Comparison of ENCODE assay signal across 8 cellular contexts in the genomic region with DNA sequence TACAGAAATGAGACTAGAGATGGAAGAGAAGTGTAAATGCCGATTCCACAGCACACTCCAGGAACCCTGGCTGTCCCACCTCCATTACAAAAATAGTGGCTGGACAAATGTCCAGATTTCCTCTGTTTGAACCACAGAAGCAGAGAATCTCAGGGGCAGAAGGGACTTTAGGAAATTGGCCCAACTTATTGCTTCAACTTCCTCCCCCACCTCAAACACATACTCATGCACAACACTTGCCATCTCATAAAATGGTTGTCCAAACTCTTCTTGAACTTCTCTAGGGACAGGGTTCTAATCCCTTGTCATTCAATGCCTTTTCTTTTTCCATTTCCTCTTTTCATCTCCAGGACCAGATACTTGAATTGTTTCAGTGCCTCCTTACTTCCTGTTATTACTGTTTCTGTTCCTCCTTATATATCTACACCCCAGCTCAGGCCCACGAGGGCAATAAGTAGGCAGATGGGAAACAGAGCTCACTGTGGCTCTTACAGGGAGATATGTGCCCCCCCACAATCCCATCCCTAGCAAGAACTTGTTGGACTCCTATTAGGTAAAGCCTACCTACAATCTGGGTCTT. TPM values are rescaled to one million over a fixed set of nuclear protein-coding genes. Genes with fewer than 3 reads are reported as not detected.
DNase-seq lines count a peak whose midpoint lies in the region; ATAC-seq and TF ChIP-seq lines count a peak whose summit lies in the region.

No MANE protein-coding gene starts in this region.

- H3K36me3 ChIP-seq in transverse colon, result no peaks in the 10 kb centered on the region

- H3K27ac ChIP-seq in transverse colon, result peak overlapping the region; percentile 70 to 76 (median 72)

- DNase-seq in OCI-M1 (lab: John Stamatoyannopoulos, UW) (peak; percentile 82), Right ventricle myocardium superior (no peak), transverse colon (no peak), amniotic stem cell (lab: John Stamatoyannopoulos, UW) (no peak), NCI-H1092 treated with DMSO at 0.1 percent for 48 hours (lab: John Stamatoyannopoulos, UW) (no peak)
- DNase-seq in activated CD4-positive, alpha-beta T cell treated with anti-CD3 and anti-CD28 coated beads, Interleukin-2, amount 50 U/mL, for 1 hour, result no peak

- no peaks in the 10 kb centered on the region for H3K27me3 ChIP-seq in transverse colon

- no peak for TF ChIP-seq POLR2A in transverse colon (IDR thresholded peaks at IDR 0.05)

- ATAC-seq in GM18499 (IDR thresholded peaks at IDR 0.05; ENCODE audit: insufficient read depth, unreplicated experiment) (peak; percentile 23), HG02588 (IDR thresholded peaks at IDR 0.05; ENCODE audit: unreplicated experiment) (peak; percentile 28), Right ventricle myocardium superior (ENCODE audit: poor library complexity) (peak; percentile 45)

- no peak for TF ChIP-seq EP300 in transverse colon (IDR thresholded peaks at IDR 0.05; ENCODE audit: low read depth)

- in situ Hi-C loops in transverse colon (cut with MboI; ENCODE audit: low pct_ligation_motif_present in 1 of 4, low pct_unique_long_range_greater_than_20kb in 1 of 4, low sequenced_read_pairs in 3 of 4), result no loop called here

- no peaks in the 10 kb centered on the region for H3K9me3 ChIP-seq in transverse colon

- H3K4me3 ChIP-seq in transverse colon, result no peak overlapping the region

- no peak for TF ChIP-seq CTCF in transverse colon (IDR thresholded peaks at IDR 0.05)

- peaks cover 0 to 27% (median 0%) of the 10 kb centered on the region in 4 donors for H3K4me1 ChIP-seq in transverse colon

- 29 to 42% methylated on average over 1 to 2 of the region's 2 CpGs for WGBS in transverse colon (ENCODE audit: low coverage in 1 of 2), 2 donors

- intact Hi-C loops in Right ventricle myocardium superior (cut with DNase I), result no loop called here
- intact Hi-C loops in transverse colon (cut with DNase I; ENCODE audit: low total_unique reads), result no loop called here

RNA-seq across cellular contexts. Expression of a gene that starts 8.5 kb away (rescaled TPM):
- total RNA-seq in Right ventricle myocardium superior (20.3 TPM), transverse colon (10 to 100 TPM in 3 of 4 donors, 1 to 10 TPM in 1; 3.0 to 71.4 (median 26.6) TPM)

RNA-seq across cellular contexts. Expression of a gene that starts 13.0 kb away (rescaled TPM):
- total RNA-seq in Right ventricle myocardium superior (7.0 TPM), transverse colon (10 to 100 TPM in 2 of 4 donors, 1 to 10 TPM in 2; 1.2 to 34.8 (median 7.2) TPM)

RNA-seq across cellular contexts. Expression of a gene that starts 16.3 kb away (rescaled TPM):
- 308 TPM for total RNA-seq in Right ventricle myocardium superior
- total RNA-seq in transverse colon, result 100 to 1,000 TPM in 3 of 4 donors, 10 to 100 TPM in 1; 82.6 to 209 (median 144) TPM

RNA-seq across cellular contexts. Expression of a gene that starts 19.6 kb away (rescaled TPM):
- 17.1 TPM for total RNA-seq in Right ventricle myocardium superior
- total RNA-seq in transverse colon, result 10 to 100 TPM in 2 of 4 donors, 1 to 10 TPM in 2; 2.8 to 19.2 (median 11.8) TPM

RNA-seq across cellular contexts. Expression of a gene that starts 26.5 kb away (rescaled TPM):
- total RNA-seq in Right ventricle myocardium superior, result 19.0 TPM
- 10 to 100 TPM; 19.5 to 75.9 (median 35.3) TPM for total RNA-seq in transverse colon
